8 cellular contexts compared by ENCODE assay signal in genomic region chr16:48687421-48688038, GRCh38.
DNase-seq lines count a peak whose midpoint lies in the region; ATAC-seq, FAIRE-seq and TF ChIP-seq lines count a peak whose summit lies in the region.

No MANE protein-coding gene starts in this region.

- FAIRE-seq in A549 (lab: Jason Lieb, UNC), result peak; percentile 79

- under 1% methylated on average over 9 of the region's 9 CpGs for WGBS in A549 (ENCODE audit: missing lambda C conversion rate)
- 0% methylated on average over 9 of the region's 9 CpGs for WGBS in tibial nerve, 2 donors

- H3K4me1 ChIP-seq in A549 (no peaks in the 10 kb centered on the region), tibial nerve (peaks cover 0 to 4% (median 0%) of the 10 kb centered on the region in 4 donors)

- DNase-seq in A549 (ENCODE audit: low read depth in 1 of 2, low spot score in 1 of 2) (peak; percentile 70 to 83), GM10266 (ENCODE audit: extremely low spot score) (peak; percentile 60), NCI-H1417 treated with DMSO at 0.1 percent for 48 hours (lab: John Stamatoyannopoulos, UW) (peak; percentile 8), SKM-1 (lab: John Stamatoyannopoulos, UW; ENCODE audit: unreplicated experiment) (peak; percentile 64), ecto neural progenitor cell (ENCODE audit: low spot score) (peak; percentile 68), medulla oblongata (ENCODE audit: extremely low spot score) (peak; percentile 68), tibial nerve (ENCODE audit: low spot score in 2 of 2) (peak in 1 of 2 donors; percentile 10)

- TF ChIP-seq CTCF in A549 (IDR thresholded peaks at IDR 0.05), result peak; percentile 77
- peak; percentile 71 for TF ChIP-seq CTCF in GM10266 (IDR thresholded peaks at IDR 0.05; ENCODE audit: control insufficient read depth, insufficient read depth, low read depth, missing control alignments)
- TF ChIP-seq CTCF in tibial nerve (IDR thresholded peaks at IDR 0.05), result peak; percentile 25 to 53 (median 48)

- POLR2A ChIA-PET in A549 (lab: Yijun Ruan, JAX), result no interaction called here

- peak; percentile 92 to 99 for ATAC-seq in A549
- ATAC-seq in HG02623 (IDR thresholded peaks at IDR 0.05; ENCODE audit: unreplicated experiment), result peak; percentile 79

- CTCF ChIA-PET in A549 (lab: Yijun Ruan, JAX), result interaction anchor here (0.7 to 3.3 kb wide), 20 partner anchors 9 to 672 kb away, joined by 3 to 60 read pairs (median 4); no protein-coding TSS in a partner anchor

- TF ChIP-seq RAD21 in A549 (conservative IDR thresholded peaks at IDR 0.05 in 1 of 2, IDR thresholded peaks at IDR 0.05 in 1 of 2), result peak; percentile 82

- no peaks in the 10 kb centered on the region for H3K27me3 ChIP-seq in tibial nerve

- no peak overlapping the region for H3K4me2 ChIP-seq in A549

- no peaks in the 10 kb centered on the region for H3K36me3 ChIP-seq in tibial nerve

- H3K9me3 ChIP-seq in A549 (no peaks in the 10 kb centered on the region), tibial nerve (no peaks in the 10 kb centered on the region)

- H3K27ac ChIP-seq in A549, result no peak overlapping the region
- no peak overlapping the region for H3K27ac ChIP-seq in tibial nerve

- H3K4me3 ChIP-seq in A549 (no peak overlapping the region), tibial nerve (no peak overlapping the region)

- TF ChIP-seq EP300 in A549 (IDR thresholded peaks at IDR 0.05), result no peak
- no peak for TF ChIP-seq EP300 in tibial nerve (IDR thresholded peaks at IDR 0.05)

- TF ChIP-seq POLR2A in A549 (IDR thresholded peaks at IDR 0.05; ENCODE audit: low read length) (no peak), tibial nerve (IDR thresholded peaks at IDR 0.05) (no peak)

TF ChIP-seq in A549, 52 proteins besides CTCF, POLR2A, EP300 and RAD21:
- peak; percentile 70 for TF ChIP-seq SMC3 (IDR thresholded peaks at IDR 0.05)
- no peak for TF ChIP-seq SREBF2 (IDR thresholded peaks at IDR 0.05)
